Comparison of ENCODE assay signal across 11 cellular contexts in genomic region chr3:120153294-120153693, GRCh38. TPM values are rescaled to one million over a fixed set of nuclear protein-coding genes. Genes with fewer than 3 reads are reported as not detected.
DNase-seq lines count a peak whose midpoint lies in the region; FAIRE-seq and TF ChIP-seq lines count a peak whose summit lies in the region.
"Had no signal": no experiment of that assay in that cellular context is flagged by ENCODE, and none has a peak within 500 bp of the region (broad histone marks: within the 10 kb centered on the region; RNA-seq: fewer than 3 reads in every experiment).

No MANE protein-coding gene starts in this region.

- H3K4me3 ChIP-seq in SK-N-SH (ENCODE audit: low read depth in 2 of 2, low read length in 1 of 2) = no peak overlapping the region
- H3K4me3 ChIP-seq in skeletal muscle cell (ENCODE audit: low read depth, low read length) = no peak overlapping the region
- H3K4me3 ChIP-seq in kidney (ENCODE audit: low read length in 2 of 2) = no peak overlapping the region
- H3K4me3 ChIP-seq: uterus had no signal

- no peaks in the 10 kb centered on the region for H3K36me3 ChIP-seq in SK-N-SH (replicated peaks in 1 of 2; ENCODE audit: control insufficient read depth in 1 of 2, insufficient read depth in 2 of 2, low read length in 1 of 2)
- no peaks in the 10 kb centered on the region for H3K36me3 ChIP-seq in kidney (ENCODE audit: control insufficient read depth in 1 of 2, insufficient read depth in 2 of 2, low read length in 2 of 2)
- H3K36me3 ChIP-seq: uterus had no signal

- no peaks in the 10 kb centered on the region for H4K20me1 ChIP-seq in SK-N-SH (ENCODE audit: insufficient read depth)

- H3K4me2 ChIP-seq in SK-N-SH = peak overlapping the region; percentile 63; the same call in 1 of the 2 replicates

- H3K9ac ChIP-seq in SK-N-SH = no peak overlapping the region
- H3K9ac ChIP-seq in kidney (ENCODE audit: low read length in 2 of 2) = no peak overlapping the region

- 6% methylated on average over 2 of the region's 2 CpGs for WGBS in SK-N-SH (ENCODE audit: low lambda C conversion rate)

- peak; percentile 70 to 81 for TF ChIP-seq EP300 in SK-N-SH (IDR thresholded peaks at IDR 0.05; ENCODE audit: borderline replicate concordance in 1 of 2, low read depth in 1 of 2, low read length in 1 of 2)

- no peaks in the 10 kb centered on the region for H3K9me2 ChIP-seq in SK-N-SH

- DNase-seq in GM03348 (ENCODE audit: low spot score) (peak; percentile 69), SK-N-SH (no peak), fibroblast of peridontal ligament (ENCODE audit: extremely low read depth) (peak; percentile 82), skeletal muscle cell (ENCODE audit: low read depth) (peak; percentile 55), NCI-H1105 (lab: John Stamatoyannopoulos, UW) (no peak), kidney (no peak), GM13976 (ENCODE audit: low spot score) (no peak), T-helper 1 cell (no peak)
- DNase-seq: DMS79 treated with DMSO at 0.1 percent for 48 hours, NCI-H2029 treated with DMSO at 0.1 percent for 48 hours, uterus had no signal

- peak overlapping the region in 1 of 2 experiments; percentile 84; a peak in 2 of 4 replicates for H3K27ac ChIP-seq in SK-N-SH (ENCODE audit: low read depth in 2 of 2, low read length in 1 of 2)
- H3K27ac ChIP-seq in kidney (ENCODE audit: low read depth in 2 of 2, low read length in 2 of 2) = no peak overlapping the region
- H3K27ac ChIP-seq: uterus had no signal

- no peaks in the 10 kb centered on the region for H3K27me3 ChIP-seq in SK-N-SH (ENCODE audit: insufficient read depth)
- H3K27me3 ChIP-seq: uterus had no signal

- intact Hi-C loops in kidney (cut with DNase I) = no loop called here

- peaks cover 7% of the 10 kb centered on the region for H3F3A ChIP-seq in SK-N-SH (replicated peaks; ENCODE audit: insufficient read depth)

- peak overlapping the region; percentile 47; the same call in 1 of the 2 replicates for H2AFZ ChIP-seq in SK-N-SH (ENCODE audit: low read depth)

- H3K4me1 ChIP-seq in SK-N-SH (ENCODE audit: control insufficient read depth in 1 of 2, insufficient read depth in 2 of 2, low read depth in 1 of 2, low read length in 1 of 2) (no peaks in the 10 kb centered on the region; a peak in 1 of 4 replicates), kidney (ENCODE audit: control insufficient read depth in 1 of 2, insufficient read depth in 1 of 2, low read depth in 1 of 2, low read length in 2 of 2) (no peaks in the 10 kb centered on the region)
- H3K4me1 ChIP-seq: uterus had no signal

- H3K79me2 ChIP-seq in SK-N-SH (ENCODE audit: insufficient read depth) = no peaks in the 10 kb centered on the region

- CTCF ChIA-PET in SK-N-SH (lab: Yijun Ruan, JAX) = no interaction called here

- TF ChIP-seq CTCF in SK-N-SH (IDR thresholded peaks at IDR 0.05) (no peak), kidney (IDR thresholded peaks at IDR 0.05; ENCODE audit: borderline replicate concordance, extremely low read depth, insufficient read depth) (no peak), GM13976 (IDR thresholded peaks at IDR 0.05; ENCODE audit: borderline replicate concordance, control extremely low read depth, extremely low read depth, insufficient read depth, missing control alignments) (no peak)

- H3K9me3 ChIP-seq in SK-N-SH (peaks cover 4% of the 10 kb centered on the region; the same call in 1 of the 2 replicates), kidney (ENCODE audit: control insufficient read depth in 1 of 2, low read length in 2 of 2) (peaks cover 0 to 8% of the 10 kb centered on the region in 2 donors)
- H3K9me3 ChIP-seq: uterus had no signal

- no peak for FAIRE-seq in kidney (lab: Jason Lieb, UNC)

- no peak for TF ChIP-seq RAD21 in SK-N-SH (IDR thresholded peaks at IDR 0.05; ENCODE audit: low read length)

- POLR2A ChIA-PET in SK-N-SH (lab: Yijun Ruan, JAX) = no interaction called here

- in situ Hi-C loops in GM13976 (cut with MboI; ENCODE audit: low sequenced_read_pairs, unreplicated experiment) = no loop called here

TF ChIP-seq in SK-N-SH, 30 proteins besides CTCF, POLR2A, EP300 and RAD21 (continues in another document):
- TF ChIP-seq USF2 (IDR thresholded peaks at IDR 0.05; ENCODE audit: borderline replicate concordance, low read depth, low read length) (no peak), ELF1 (IDR thresholded peaks at IDR 0.05) (no peak), JUND (IDR thresholded peaks at IDR 0.05) (peak; percentile 61), FOSL2 (IDR thresholded peaks at IDR 0.05; ENCODE audit: borderline replicate concordance, low read depth) (peak; percentile 72), RCOR1 (IDR thresholded peaks at IDR 0.05; ENCODE audit: low read length) (no peak), YY1 (IDR thresholded peaks at IDR 0.05; ENCODE audit: low read depth) (no peak), SIN3A (IDR thresholded peaks at IDR 0.05; ENCODE audit: borderline replicate concordance, low read depth, low read length) (no peak), SMC3 (IDR thresholded peaks at IDR 0.05; ENCODE audit: low read depth, low read length) (no peak), POLR2AphosphoS5 (IDR thresholded peaks at IDR 0.05; ENCODE audit: low read depth, low read length) (peak; percentile 76; the same call in 1 of the 2 replicates), CHD2 (IDR thresholded peaks at IDR 0.05; ENCODE audit: low read length, partially characterized antibody) (no peak), GABPA (IDR thresholded peaks at IDR 0.05; ENCODE audit: low read depth) (no peak), RFX5 (IDR thresholded peaks at IDR 0.05; ENCODE audit: low read length) (no peak), TEAD4 (IDR thresholded peaks at IDR 0.05; ENCODE audit: borderline replicate concordance, insufficient read depth) (0 out of 2 replicates have a peak, but pooled peaks have one; percentile 57), FOXJ3 (CRISPR knock-in tag; IDR thresholded peaks at IDR 0.05) (no peak)
- TF ChIP-seq, protein P1, sequence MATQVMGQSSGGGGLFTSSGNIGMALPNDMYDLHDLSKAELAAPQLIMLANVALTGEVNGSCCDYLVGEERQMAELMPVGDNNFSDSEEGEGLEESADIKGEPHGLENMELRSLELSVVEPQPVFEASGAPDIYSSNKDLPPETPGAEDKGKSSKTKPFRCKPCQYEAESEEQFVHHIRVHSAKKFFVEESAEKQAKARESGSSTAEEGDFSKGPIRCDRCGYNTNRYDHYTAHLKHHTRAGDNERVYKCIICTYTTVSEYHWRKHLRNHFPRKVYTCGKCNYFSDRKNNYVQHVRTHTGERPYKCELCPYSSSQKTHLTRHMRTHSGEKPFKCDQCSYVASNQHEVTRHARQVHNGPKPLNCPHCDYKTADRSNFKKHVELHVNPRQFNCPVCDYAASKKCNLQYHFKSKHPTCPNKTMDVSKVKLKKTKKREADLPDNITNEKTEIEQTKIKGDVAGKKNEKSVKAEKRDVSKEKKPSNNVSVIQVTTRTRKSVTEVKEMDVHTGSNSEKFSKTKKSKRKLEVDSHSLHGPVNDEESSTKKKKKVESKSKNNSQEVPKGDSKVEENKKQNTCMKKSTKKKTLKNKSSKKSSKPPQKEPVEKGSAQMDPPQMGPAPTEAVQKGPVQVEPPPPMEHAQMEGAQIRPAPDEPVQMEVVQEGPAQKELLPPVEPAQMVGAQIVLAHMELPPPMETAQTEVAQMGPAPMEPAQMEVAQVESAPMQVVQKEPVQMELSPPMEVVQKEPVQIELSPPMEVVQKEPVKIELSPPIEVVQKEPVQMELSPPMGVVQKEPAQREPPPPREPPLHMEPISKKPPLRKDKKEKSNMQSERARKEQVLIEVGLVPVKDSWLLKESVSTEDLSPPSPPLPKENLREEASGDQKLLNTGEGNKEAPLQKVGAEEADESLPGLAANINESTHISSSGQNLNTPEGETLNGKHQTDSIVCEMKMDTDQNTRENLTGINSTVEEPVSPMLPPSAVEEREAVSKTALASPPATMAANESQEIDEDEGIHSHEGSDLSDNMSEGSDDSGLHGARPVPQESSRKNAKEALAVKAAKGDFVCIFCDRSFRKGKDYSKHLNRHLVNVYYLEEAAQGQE (IDR thresholded peaks at IDR 0.05; ENCODE audit: low read depth, low read length) = no peak
- TF ChIP-seq, protein P2, sequence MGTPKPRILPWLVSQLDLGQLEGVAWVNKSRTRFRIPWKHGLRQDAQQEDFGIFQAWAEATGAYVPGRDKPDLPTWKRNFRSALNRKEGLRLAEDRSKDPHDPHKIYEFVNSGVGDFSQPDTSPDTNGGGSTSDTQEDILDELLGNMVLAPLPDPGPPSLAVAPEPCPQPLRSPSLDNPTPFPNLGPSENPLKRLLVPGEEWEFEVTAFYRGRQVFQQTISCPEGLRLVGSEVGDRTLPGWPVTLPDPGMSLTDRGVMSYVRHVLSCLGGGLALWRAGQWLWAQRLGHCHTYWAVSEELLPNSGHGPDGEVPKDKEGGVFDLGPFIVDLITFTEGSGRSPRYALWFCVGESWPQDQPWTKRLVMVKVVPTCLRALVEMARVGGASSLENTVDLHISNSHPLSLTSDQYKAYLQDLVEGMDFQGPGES (IDR thresholded peaks at IDR 0.05; ENCODE audit: low read depth, low read length) = no peak
- TF ChIP-seq, protein P3, sequence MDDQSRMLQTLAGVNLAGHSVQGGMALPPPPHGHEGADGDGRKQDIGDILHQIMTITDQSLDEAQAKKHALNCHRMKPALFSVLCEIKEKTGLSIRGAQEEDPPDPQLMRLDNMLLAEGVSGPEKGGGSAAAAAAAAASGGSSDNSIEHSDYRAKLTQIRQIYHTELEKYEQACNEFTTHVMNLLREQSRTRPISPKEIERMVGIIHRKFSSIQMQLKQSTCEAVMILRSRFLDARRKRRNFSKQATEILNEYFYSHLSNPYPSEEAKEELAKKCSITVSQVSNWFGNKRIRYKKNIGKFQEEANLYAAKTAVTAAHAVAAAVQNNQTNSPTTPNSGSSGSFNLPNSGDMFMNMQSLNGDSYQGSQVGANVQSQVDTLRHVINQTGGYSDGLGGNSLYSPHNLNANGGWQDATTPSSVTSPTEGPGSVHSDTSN (IDR thresholded peaks at IDR 0.05) = peak; percentile 83

RNA-seq across cellular contexts. Expression of gene GSK3B, which starts 59.0 kb away (rescaled TPM):
- polyA plus RNA-seq in SK-N-SH (2012; rRNA removed) (15.9 and 19.7 TPM in 2 replicates), kidney (ENCODE audit: insufficient read depth, low read depth, low replicate concordance) (6.4 TPM)
- 21.3 TPM in 2 replicates for polyA plus RNA-seq in SK-N-SH (2012; cell fraction: cytosol; rRNA removed)
- polyA plus RNA-seq in SK-N-SH (2012; cell fraction: nucleus; rRNA removed) = 6.5 and 14.0 TPM in 2 replicates
- total RNA-seq in kidney = 52.1 TPM

Comparison
In these comparisons a context has a peak if more than half of its experiments do, and no peak if none do; other contexts are left out.
1. DNase-seq: peak in GM03348 (single experiment), fibroblast of peridontal ligament (single experiment) and skeletal muscle cell (single experiment); none in SK-N-SH (single experiment), NCI-H1105 (single experiment), kidney (single experiment), GM13976 (single experiment) and T-helper 1 cell (0 of 5).